In genomic region chr21:44943005-44943685, GRCh38 we compare ENCODE assay signal across 29 cellular contexts. TPM values are rescaled to one million over a fixed set of nuclear protein-coding genes. Genes with fewer than 3 reads are reported as not detected.
DNase-seq lines count a peak whose midpoint lies in the region; ATAC-seq and TF ChIP-seq lines count a peak whose summit lies in the region.
"Had no signal": no experiment of that assay in that cellular context is flagged by ENCODE, and none has a peak within 500 bp of the region (broad histone marks: within the 10 kb centered on the region; RNA-seq: fewer than 3 reads in every experiment).

No MANE protein-coding gene starts in this region.

- no peak overlapping the region for H3K4me3 ChIP-seq in PC-3 (ENCODE audit: low read length)
- H3K4me3 ChIP-seq: cardiac muscle cell, heart left ventricle, lower lobe of right lung, pancreas, vagina had no signal

- POLR2A ChIA-PET in CD4-positive, alpha-beta T cell (lab: Charles Lee): no interaction called here
- POLR2A ChIA-PET in PC-3 (lab: Charles Lee; ENCODE audit: unreplicated experiment): no interaction called here

- peaks cover 30% of the 10 kb centered on the region for H3K36me3 Mint-ChIP-seq in T-helper 1 cell treated with Interleukin-12 subunit alpha and Interleukin-12 subunit beta and Interleukin-4 antibody, amounts not matched to agents 30 μg/mL and 1 μg/mL, for 36 hours (ENCODE audit: low read depth)
- H3K36me3 Mint-ChIP-seq in CD4-positive, alpha-beta T cell (ENCODE audit: low read depth): peaks cover 45% of the 10 kb centered on the region

- H3K4me1 ChIP-seq in PC-3 (ENCODE audit: insufficient read depth, low read length): peaks cover 42% of the 10 kb centered on the region

- no peaks in the 10 kb centered on the region for H3K9me2 ChIP-seq in PC-3 (replicated peaks; ENCODE audit: low read length)
- H3K9me2 ChIP-seq: SK-N-SH had no signal

- H3K27ac Mint-ChIP-seq in T-helper 1 cell treated with Interleukin-12 subunit alpha and Interleukin-12 subunit beta and Interleukin-4 antibody, amounts not matched to agents 30 μg/mL and 1 μg/mL, for 36 hours: no peak overlapping the region
- peak overlapping the region; percentile 37 for H3K27ac Mint-ChIP-seq in CD4-positive, alpha-beta T cell
- H3K27ac Mint-ChIP-seq: activated naive CD4-positive, alpha-beta T cell treated with anti-CD3 and anti-CD28 coated beads for 36 hours; nephron progenitor cell had no signal

- no peak overlapping the region for H3K9ac ChIP-seq in PC-3 (ENCODE audit: low read length)
- H3K9ac ChIP-seq: SK-N-SH had no signal

- intact Hi-C loops in CD4-positive, alpha-beta T cell (cut with DNase I, micrococcal nuclease): no loop called here
- intact Hi-C loops in PC-3 (cut with micrococcal nuclease) (loop anchor here (10.0 kb wide), 1 partner anchor 132 kb away; the partner anchor contains the start of gene ADARB1), sciatic nerve (cut with DNase I) (no loop called here)

- H3K4me2 ChIP-seq in PC-3 (ENCODE audit: low read length): peak overlapping the region; percentile 89; the same call in 1 of the 2 replicates
- H3K4me2 ChIP-seq: SK-N-SH had no signal

- H3K27me3 Mint-ChIP-seq in T-helper 1 cell treated with Interleukin-12 subunit alpha and Interleukin-12 subunit beta and Interleukin-4 antibody, amounts not matched to agents 30 μg/mL and 1 μg/mL, for 36 hours (ENCODE audit: low read depth): no peaks in the 10 kb centered on the region
- no peaks in the 10 kb centered on the region for H3K27me3 Mint-ChIP-seq in CD4-positive, alpha-beta T cell
- H3K27me3 Mint-ChIP-seq: activated T-cell treated with anti-CD3 and anti-CD28 coated beads, Interleukin-2, amount 50 U/mL, for 24 hours had no signal

- no peaks in the 10 kb centered on the region for H3K9me3 ChIP-seq in CD4-positive, alpha-beta T cell (ENCODE audit: control insufficient read depth, low read length)
- no peaks in the 10 kb centered on the region for H3K9me3 ChIP-seq in PC-3 (ENCODE audit: low read length)
- H3K9me3 ChIP-seq: heart left ventricle, lower lobe of right lung, pancreas, SK-N-SH, vagina had no signal

- no peak overlapping the region for H3K27ac ChIP-seq in CD4-positive, alpha-beta T cell (ENCODE audit: low read depth, low read length)
- no peak overlapping the region for H3K27ac ChIP-seq in PC-3 (ENCODE audit: low read length)
- H3K27ac ChIP-seq: 22Rv1, cardiac muscle cell, lower lobe of right lung, pancreas, vagina had no signal

- peak overlapping the region; percentile 34 for H3K4me3 Mint-ChIP-seq in T-helper 1 cell treated with Interleukin-12 subunit alpha and Interleukin-12 subunit beta and Interleukin-4 antibody, amounts not matched to agents 30 μg/mL and 1 μg/mL, for 36 hours
- peak overlapping the region; percentile 42 for H3K4me3 Mint-ChIP-seq in CD4-positive, alpha-beta T cell

- DNase-seq in T-helper 1 cell (no peak), PC-3 (no peak), sciatic nerve (ENCODE audit: low spot score) (peak; percentile 50), HT-29 (ENCODE audit: low spot score) (no peak)
- DNase-seq in CD4-positive, alpha-beta T cell: no peak
- DNase-seq: activated CD4-positive, CD25-positive, alpha-beta regulatory T cell treated with anti-CD3 and anti-CD28 coated beads, Interleukin-2, amount 50 U/mL, for 72 hours; activated naive CD4-positive, alpha-beta T cell treated with anti-CD3 and anti-CD28 coated beads for 36 hours; activated T-cell treated with anti-CD3 and anti-CD28 coated beads, Interleukin-2, amount 50 U/mL, for 24 hours; anterior cingulate cortex; CD8-positive, alpha-beta T cell; cortex of kidney; HCEC 1CT; KG1; lower lobe of right lung; NCI-H1436; NCI-H774; nephron progenitor cell; pancreas; SK-N-SH; stimulated activated CD4-positive, alpha-beta T cell treated with anti-CD3 and anti-CD28 coated beads, Interleukin-4, amount 100 ng/mL, for 4 hours; stimulated activated naive CD4-positive, alpha-beta T cell treated with Interleukin-2 at 50 U/mL for 16 hours had no signal

- TF ChIP-seq CTCF in CD4-positive, alpha-beta T cell (IDR thresholded peaks at IDR 0.05): no peak
- TF ChIP-seq CTCF in PC-3 (conservative IDR thresholded peaks at IDR 0.05; ENCODE audit: low read depth, low read length): no peak

- H2AFZ ChIP-seq in PC-3 (ENCODE audit: low read length): no peak overlapping the region

- BruUV-seq in PC-3 (replicated peaks; lab: Mats Ljungman, UMichigan): no TSS peak

- H3K27me3 ChIP-seq in CD4-positive, alpha-beta T cell (ENCODE audit: control insufficient read depth, insufficient read depth, low read length): no peaks in the 10 kb centered on the region
- H3K27me3 ChIP-seq in PC-3 (ENCODE audit: low read length): no peaks in the 10 kb centered on the region
- H3K27me3 ChIP-seq: cardiac muscle cell, heart left ventricle, pancreas, vagina had no signal

- no peaks in the 10 kb centered on the region for H3F3A ChIP-seq in PC-3 (ENCODE audit: low read length, unreplicated experiment)

- H3K36me3 ChIP-seq in PC-3 (ENCODE audit: low read depth, low read length): peaks cover 32% of the 10 kb centered on the region

- H4K20me1 ChIP-seq in PC-3 (ENCODE audit: low read length): peaks cover 54% of the 10 kb centered on the region

- ATAC-seq in CD4-positive, alpha-beta T cell (ENCODE audit: poor library complexity): no peak
- no peak for ATAC-seq in PC-3
- ATAC-seq in sciatic nerve: no peak
- no peak for ATAC-seq in GM21515 (IDR thresholded peaks at IDR 0.05; ENCODE audit: unreplicated experiment)
- no peak for ATAC-seq in GM18909 (IDR thresholded peaks at IDR 0.05; ENCODE audit: poor library complexity, unreplicated experiment)
- ATAC-seq: CD8-positive, alpha-beta T cell; heart left ventricle; lower lobe of right lung; pancreas; right cardiac atrium had no signal

- peaks cover 31% of the 10 kb centered on the region for H3K4me1 Mint-ChIP-seq in T-helper 1 cell treated with Interleukin-12 subunit alpha and Interleukin-12 subunit beta and Interleukin-4 antibody, amounts not matched to agents 30 μg/mL and 1 μg/mL, for 36 hours (ENCODE audit: low read depth)
- H3K4me1 Mint-ChIP-seq in CD4-positive, alpha-beta T cell (ENCODE audit: low read depth): peaks cover 38% of the 10 kb centered on the region

- H3K9me3 Mint-ChIP-seq in T-helper 1 cell treated with Interleukin-12 subunit alpha and Interleukin-12 subunit beta and Interleukin-4 antibody, amounts not matched to agents 30 μg/mL and 1 μg/mL, for 36 hours: no peaks in the 10 kb centered on the region
- H3K9me3 Mint-ChIP-seq in CD4-positive, alpha-beta T cell: no peaks in the 10 kb centered on the region
- H3K9me3 Mint-ChIP-seq: activated naive CD4-positive, alpha-beta T cell treated with anti-CD3 and anti-CD28 coated beads for 36 hours; activated T-cell treated with anti-CD3 and anti-CD28 coated beads, Interleukin-2, amount 50 U/mL, for 24 hours; CD8-positive, alpha-beta T cell; nephron progenitor cell had no signal

- CTCF ChIA-PET in CD4-positive, alpha-beta T cell (lab: Charles Lee): interaction anchor here (1.5 kb wide), 1 partner anchor 185 kb away, joined by 3 read pairs; no protein-coding TSS in a partner anchor
- CTCF ChIA-PET in PC-3 (lab: Charles Lee): interaction anchor here (1.1 kb wide), 1 partner anchor 194 kb away, joined by 3 read pairs; no protein-coding TSS in a partner anchor

- peaks cover 99% of the 10 kb centered on the region for H3K79me2 ChIP-seq in PC-3 (ENCODE audit: low read length)

RNA-seq across cellular contexts. Expression of gene SLX9, which starts 3.3 kb away (rescaled TPM):
- total RNA-seq in CD4-positive, alpha-beta T cell: 1 to 10 TPM; 7.7 to 9.1 TPM
- total RNA-seq in PC-3 (2014; rRNA removed) (80.1 and 94.9 TPM in 2 replicates), sciatic nerve (17.1 TPM)
- total RNA-seq in HT-29 (2014; rRNA removed; shearing (Covaris generic)): 27.4 and 31.3 TPM in 2 replicates

RNA-seq across cellular contexts. Expression of gene ITGB2, which starts 22.4 kb away (rescaled TPM):
- 100 to 1,000 TPM; 283 to 284 TPM for total RNA-seq in CD4-positive, alpha-beta T cell
- total RNA-seq in PC-3 (2014; rRNA removed): 45.1 and 45.7 TPM in 2 replicates
- 56.7 TPM for total RNA-seq in sciatic nerve
- not detected in 2 replicates for total RNA-seq in HT-29 (2014; rRNA removed; shearing (Covaris generic))

Comparison
In these comparisons a context has a peak if more than half of its experiments do, and no peak if none do; other contexts are left out.
1. RNA of gene ITGB2, which starts 22.4 kb away (total RNA-seq): 283 to 284 TPM in CD4-positive, alpha-beta T cell, 56.7 TPM in sciatic nerve (single experiment) and 45.1 to 45.7 TPM in PC-3; not detected in HT-29; every median in the first group is over 10 times any median in the second.